In the genomic region with DNA sequence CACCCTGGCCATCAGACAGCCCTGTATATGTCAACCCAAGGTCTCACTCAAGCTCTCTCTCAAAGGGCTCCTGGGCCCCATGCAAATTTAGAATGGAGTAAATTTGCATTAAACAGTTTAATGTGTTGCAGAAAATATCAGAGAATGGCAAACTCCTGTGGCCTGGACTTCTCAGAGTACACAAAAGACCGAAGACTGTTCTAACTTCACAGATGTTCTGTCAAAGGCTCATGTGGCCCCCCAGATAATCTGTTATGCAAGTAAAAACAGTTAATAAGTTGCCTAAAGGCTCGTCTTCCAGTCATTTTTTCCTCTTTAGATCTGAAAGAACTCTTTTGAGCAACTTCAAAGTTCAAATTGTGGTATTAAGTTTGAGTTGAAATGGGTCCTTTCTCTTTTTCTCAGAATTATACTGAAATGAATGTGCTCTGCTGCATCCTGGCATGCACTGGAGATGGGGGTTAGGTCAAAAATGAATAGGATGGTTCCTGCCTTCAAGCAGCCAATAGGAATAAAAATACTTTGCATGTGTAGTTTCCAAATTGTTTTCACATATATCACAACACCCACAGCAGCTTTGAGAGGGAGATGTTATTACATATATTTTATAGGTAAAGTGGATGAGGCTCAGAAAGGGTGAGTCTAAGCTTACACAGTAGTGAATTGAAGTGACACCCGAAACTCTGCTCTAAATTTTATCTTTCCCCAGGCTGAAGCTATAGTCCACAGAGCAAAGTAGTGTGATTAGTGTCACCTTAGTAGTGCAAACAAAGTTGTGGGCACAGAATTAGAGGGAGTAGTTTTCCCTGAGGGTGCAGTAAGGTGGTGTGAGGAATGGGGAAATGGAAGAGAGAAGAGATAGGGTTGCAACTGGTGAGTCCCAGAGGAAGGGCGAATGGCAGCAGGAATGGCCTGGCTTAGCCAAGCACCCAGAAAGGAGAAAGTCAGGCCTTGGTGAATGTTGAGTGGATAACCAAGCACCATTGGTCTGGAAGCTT, we compare ENCODE assay signal across 10 cellular contexts.
DNase-seq lines count a peak whose midpoint lies in the region; ATAC-seq and TF ChIP-seq lines count a peak whose summit lies in the region.
"Had no signal": no experiment of that assay in that cellular context is flagged by ENCODE, and none has a peak within 500 bp of the region (broad histone marks: within the 10 kb centered on the region; RNA-seq: fewer than 3 reads in every experiment).

No MANE protein-coding gene starts in this region.

- no peaks in the 10 kb centered on the region for H3K9me3 Mint-ChIP-seq in activated CD4-positive, alpha-beta T cell treated with anti-CD3 and anti-CD28 coated beads, Interleukin-2, amount 10 ng/mL, durations not matched to agents 7 days and 5 days
- H3K9me3 Mint-ChIP-seq in nephron progenitor cell = peaks cover 14% of the 10 kb centered on the region

- CTCF ChIA-PET in activated CD4-positive, alpha-beta T cell treated with anti-CD3 and anti-CD28 coated beads, Interleukin-2, amount 10 ng/mL, durations not matched to agents 7 days and 5 days (lab: Charles Lee) = interaction anchor here (0.6 to 1.3 kb wide), 3 partner anchors 22 to 219 kb away, joined by 3 to 4 read pairs (median 3); no protein-coding TSS in a partner anchor

- peak overlapping the region; percentile 78 for H3K27ac Mint-ChIP-seq in activated CD4-positive, alpha-beta T cell treated with anti-CD3 and anti-CD28 coated beads, Interleukin-2, amount 10 ng/mL, durations not matched to agents 7 days and 5 days
- H3K27ac Mint-ChIP-seq in nephron progenitor cell = peak overlapping the region; percentile 13
- H3K27ac Mint-ChIP-seq: IgD-negative memory B cell, naive B cell had no signal

- no peaks in the 10 kb centered on the region for H3K36me3 Mint-ChIP-seq in activated CD4-positive, alpha-beta T cell treated with anti-CD3 and anti-CD28 coated beads, Interleukin-2, amount 10 ng/mL, durations not matched to agents 7 days and 5 days (ENCODE audit: low read depth)
- no peaks in the 10 kb centered on the region for H3K36me3 Mint-ChIP-seq in nephron progenitor cell (ENCODE audit: low read depth)
- H3K36me3 Mint-ChIP-seq: IgD-negative memory B cell had no signal

- H3K27me3 Mint-ChIP-seq in activated CD4-positive, alpha-beta T cell treated with anti-CD3 and anti-CD28 coated beads, Interleukin-2, amount 10 ng/mL, durations not matched to agents 7 days and 5 days = no peaks in the 10 kb centered on the region
- H3K27me3 Mint-ChIP-seq in nephron progenitor cell (ENCODE audit: low read depth, poor library complexity) = peaks cover 12% of the 10 kb centered on the region

- no peak for TF ChIP-seq CTCF in nephron progenitor cell (IDR thresholded peaks at IDR 0.05)

- DNase-seq in activated CD4-positive, alpha-beta T cell treated with anti-CD3 and anti-CD28 coated beads, Interleukin-2, amount 10 ng/mL, durations not matched to agents 7 days and 5 days = peak; percentile 12
- DNase-seq in activated CD4-positive, alpha-beta T cell treated with anti-CD3 and anti-CD28 coated beads, Interleukin-2, amount 50 U/mL, for 1 hour = no peak
- DNase-seq in NCI-H526 (lab: John Stamatoyannopoulos, UW) (peak; percentile 98), nephron progenitor cell (no peak), AML-193 (lab: John Stamatoyannopoulos, UW) (no peak), NCI-H146 treated with DMSO at 0.1 percent for 48 hours (lab: John Stamatoyannopoulos, UW; ENCODE audit: unreplicated experiment) (no peak), GDM1 (lab: John Stamatoyannopoulos, UW) (no peak)
- DNase-seq: naive B cell had no signal

- POLR2A ChIA-PET in activated CD4-positive, alpha-beta T cell treated with anti-CD3 and anti-CD28 coated beads, Interleukin-2, amount 10 ng/mL, durations not matched to agents 7 days and 5 days (lab: Charles Lee) = no interaction called here

- H3K4me1 Mint-ChIP-seq in activated CD4-positive, alpha-beta T cell treated with anti-CD3 and anti-CD28 coated beads, Interleukin-2, amount 10 ng/mL, durations not matched to agents 7 days and 5 days = peaks cover 34% of the 10 kb centered on the region
- peaks cover 37% of the 10 kb centered on the region for H3K4me1 Mint-ChIP-seq in nephron progenitor cell
- H3K4me1 Mint-ChIP-seq: IgD-negative memory B cell, naive B cell had no signal

- H3K4me3 Mint-ChIP-seq in activated CD4-positive, alpha-beta T cell treated with anti-CD3 and anti-CD28 coated beads, Interleukin-2, amount 10 ng/mL, durations not matched to agents 7 days and 5 days = no peak overlapping the region
- no peak overlapping the region for H3K4me3 Mint-ChIP-seq in nephron progenitor cell
- H3K4me3 Mint-ChIP-seq: IgD-negative memory B cell, naive B cell had no signal

- ATAC-seq in GM21737 (IDR thresholded peaks at IDR 0.05; ENCODE audit: unreplicated experiment) = peak; percentile 55

Comparison
In these comparisons a context has a peak if more than half of its experiments do, and no peak if none do; other contexts are left out.
1. DNase-seq: peak in activated CD4-positive, alpha-beta T cell treated with anti-CD3 and anti-CD28 coated beads, Interleukin-2, amount 10 ng/mL, durations not matched to agents 7 days and 5 days (single experiment) and NCI-H526 (2 of 2); none in activated CD4-positive, alpha-beta T cell treated with anti-CD3 and anti-CD28 coated beads, Interleukin-2, amount 50 U/mL, for 1 hour (single experiment), nephron progenitor cell (single experiment), AML-193 (0 of 2), NCI-H146 treated with DMSO at 0.1 percent for 48 hours (single experiment) and GDM1 (single experiment).